Comparison of ENCODE assay signal across 8 cellular contexts in genomic region chr2:190343500-190344274, GRCh38. TPM values are rescaled to one million over a fixed set of nuclear protein-coding genes. Genes with fewer than 3 reads are reported as not detected.
DNase-seq lines count a peak whose midpoint lies in the region; ATAC-seq and TF ChIP-seq lines count a peak whose summit lies in the region.

A gene with protein sequence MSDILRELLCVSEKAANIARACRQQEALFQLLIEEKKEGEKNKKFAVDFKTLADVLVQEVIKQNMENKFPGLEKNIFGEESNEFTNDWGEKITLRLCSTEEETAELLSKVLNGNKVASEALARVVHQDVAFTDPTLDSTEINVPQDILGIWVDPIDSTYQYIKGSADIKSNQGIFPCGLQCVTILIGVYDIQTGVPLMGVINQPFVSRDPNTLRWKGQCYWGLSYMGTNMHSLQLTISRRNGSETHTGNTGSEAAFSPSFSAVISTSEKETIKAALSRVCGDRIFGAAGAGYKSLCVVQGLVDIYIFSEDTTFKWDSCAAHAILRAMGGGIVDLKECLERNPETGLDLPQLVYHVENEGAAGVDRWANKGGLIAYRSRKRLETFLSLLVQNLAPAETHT (plus strand): TSS chr2:190343589. CDS start chr2:190360103, 16,514 bp downstream.

- H3K4me1 ChIP-seq in gastroesophageal sphincter (peaks cover 0 to 45% (median 10%) of the 10 kb centered on the region in 3 donors), neuron (ENCODE audit: insufficient read depth, low read length) (no peaks in the 10 kb centered on the region), urinary bladder (ENCODE audit: insufficient read depth) (no peaks in the 10 kb centered on the region)

- H3K9me3 Mint-ChIP-seq in activated naive CD4-positive, alpha-beta T cell treated with anti-CD3 and anti-CD28 coated beads, Interleukin-2, amount 50 U/mL, for 24 hours = no peaks in the 10 kb centered on the region

- WGBS in gastroesophageal sphincter (ENCODE audit: low coverage in 1 of 2), 2 donors = 0% methylated on average over 19 of the region's 103 CpGs; no CpG with 5 or more reads in 1 of the 2 donors
- under 1% methylated on average over 98 of the region's 103 CpGs for WGBS in urinary bladder

- peak within 1 kb of the TSS; percentile 42 to 77 for H3K4me3 ChIP-seq in gastroesophageal sphincter
- H3K4me3 ChIP-seq in neuron (ENCODE audit: low read length) = peak within 1 kb of the TSS; percentile 52
- H3K4me3 ChIP-seq in urinary bladder (ENCODE audit: low read depth, low read length) = peak within 1 kb of the TSS; percentile 65

- H3K4me3 Mint-ChIP-seq in activated naive CD4-positive, alpha-beta T cell treated with anti-CD3 and anti-CD28 coated beads, Interleukin-2, amount 50 U/mL, for 24 hours = peak within 1 kb of the TSS; percentile 90

- peaks cover under 1% of the 10 kb centered on the region for H3K27me3 Mint-ChIP-seq in activated naive CD4-positive, alpha-beta T cell treated with anti-CD3 and anti-CD28 coated beads, Interleukin-2, amount 50 U/mL, for 24 hours

- no peaks in the 10 kb centered on the region for H3K9me3 ChIP-seq in gastroesophageal sphincter
- H3K9me3 ChIP-seq in neuron (ENCODE audit: low read length) = no peaks in the 10 kb centered on the region

- ATAC-seq in GM19452 (IDR thresholded peaks at IDR 0.05; ENCODE audit: unreplicated experiment) (peak; percentile 52), HG03469 (IDR thresholded peaks at IDR 0.05; ENCODE audit: unreplicated experiment) (peak; percentile 29), gastroesophageal sphincter (peak; percentile 92)

- peaks cover 17% of the 10 kb centered on the region for H3K4me1 Mint-ChIP-seq in activated naive CD4-positive, alpha-beta T cell treated with anti-CD3 and anti-CD28 coated beads, Interleukin-2, amount 50 U/mL, for 24 hours

- H3K27ac ChIP-seq in gastroesophageal sphincter (peak within 1 kb of the TSS; percentile 76 to 95 (median 94)), urinary bladder (ENCODE audit: low read depth) (peak within 1 kb of the TSS; percentile 95)

- H3K36me3 ChIP-seq in gastroesophageal sphincter = no peaks in the 10 kb centered on the region
- H3K36me3 ChIP-seq in neuron (ENCODE audit: insufficient read depth, low read length) = no peaks in the 10 kb centered on the region
- H3K36me3 ChIP-seq in urinary bladder (ENCODE audit: insufficient read depth) = no peaks in the 10 kb centered on the region

- H3K27ac Mint-ChIP-seq in activated naive CD4-positive, alpha-beta T cell treated with anti-CD3 and anti-CD28 coated beads, Interleukin-2, amount 50 U/mL, for 24 hours = peak within 1 kb of the TSS; percentile 33

- no peaks in the 10 kb centered on the region for H3K36me3 Mint-ChIP-seq in activated naive CD4-positive, alpha-beta T cell treated with anti-CD3 and anti-CD28 coated beads, Interleukin-2, amount 50 U/mL, for 24 hours

- H3K27me3 ChIP-seq in gastroesophageal sphincter (no peaks in the 10 kb centered on the region), neuron (ENCODE audit: insufficient read depth, low read length) (no peaks in the 10 kb centered on the region)

- peak within 1 kb of the TSS; percentile 97 for H2AFZ ChIP-seq in neuron (ENCODE audit: low read depth, low read length)

- TF ChIP-seq EP300 in gastroesophageal sphincter (IDR thresholded peaks at IDR 0.05) = no peak

- peak; percentile 60 to 75 for TF ChIP-seq POLR2A in gastroesophageal sphincter (IDR thresholded peaks at IDR 0.05)

- DNase-seq in DMS53 (lab: John Stamatoyannopoulos, UW) (peak; percentile 81), SIG-M5 (lab: John Stamatoyannopoulos, UW) (peak; percentile 39)

- no peak for TF ChIP-seq CTCF in gastroesophageal sphincter (IDR thresholded peaks at IDR 0.05)

RNA-seq across cellular contexts. Expression of the gene that starts here (rescaled TPM):
- total RNA-seq in gastroesophageal sphincter = 10 to 100 TPM; 18.3 to 27.7 (median 22.9) TPM
- 21.5 TPM for total RNA-seq in urinary bladder
- polyA plus RNA-seq in urinary bladder = 22.3 TPM

Comparison
In these comparisons a context has a peak if more than half of its experiments do, and no peak if none do; other contexts are left out.
1. Peak in every context shown above with its lines: DNase-seq, ATAC-seq, H3K4me3 ChIP-seq and H3K27ac ChIP-seq.
2. ATAC-seq: peak in every context shown above with its lines; median percentile 92 in gastroesophageal sphincter; 52 in GM19452; 29 in HG03469.